1 cellular context compared by ENCODE assay signal in genomic region chr17:47883589-47884426, GRCh38.
TF ChIP-seq lines count a peak whose summit lies in the region.

No MANE protein-coding gene starts in this region.

TF ChIP-seq in HEK293, 187 proteins besides CTCF, POLR2A, EP300 and RAD21 (continued from another document):
- TF ChIP-seq ZNF513 (tag by site-specific recombination; IDR thresholded peaks at IDR 0.05) (no peak), ELK4 (IDR thresholded peaks at IDR 0.05; ENCODE audit: borderline replicate concordance, low read depth, low read length) (no peak), ZBTB21 (tag by site-specific recombination; IDR thresholded peaks at IDR 0.05) (no peak), ZNF501 (tag by site-specific recombination; IDR thresholded peaks at IDR 0.05) (no peak), ZEB2 (tag by site-specific recombination; IDR thresholded peaks at IDR 0.05) (0 out of 2 replicates have a peak, but pooled peaks have one; percentile 34), ZNF670 (tag by site-specific recombination; IDR thresholded peaks at IDR 0.05; ENCODE audit: low read depth) (no peak), ZNF146 (tag by site-specific recombination; IDR thresholded peaks at IDR 0.05) (no peak), YY1 (tag by site-specific recombination; IDR thresholded peaks at IDR 0.05) (0 out of 2 replicates have a peak, but pooled peaks have one; percentile 28), ZNF704 (tag by site-specific recombination; IDR thresholded peaks at IDR 0.05) (no peak), ZNF23 (tag by site-specific recombination; IDR thresholded peaks at IDR 0.05; ENCODE audit: borderline replicate concordance) (no peak), BCL6B (tag by site-specific recombination; IDR thresholded peaks at IDR 0.05) (no peak), AEBP2 (tag by site-specific recombination; IDR thresholded peaks at IDR 0.05; ENCODE audit: borderline replicate concordance) (no peak), ZNF26 (tag by site-specific recombination; IDR thresholded peaks at IDR 0.05) (no peak), ZNF148 (tag by site-specific recombination; IDR thresholded peaks at IDR 0.05; ENCODE audit: borderline replicate concordance) (no peak), ZNF768 (tag by site-specific recombination; IDR thresholded peaks at IDR 0.05) (no peak), ZBTB11 (tag by site-specific recombination; conservative IDR thresholded peaks at IDR 0.05; ENCODE audit: low read depth) (no peak), WT1 (tag by site-specific recombination; IDR thresholded peaks at IDR 0.05) (no peak), ZNF19 (tag by site-specific recombination; IDR thresholded peaks at IDR 0.05; ENCODE audit: low read depth) (no peak), SETDB1 (IDR thresholded peaks at IDR 0.05; ENCODE audit: insufficient read length, low read length) (no peak), ZNF433 (tag by site-specific recombination; IDR thresholded peaks at IDR 0.05; ENCODE audit: low read depth) (no peak), ZNF302 (tag by site-specific recombination; IDR thresholded peaks at IDR 0.05; ENCODE audit: low read depth) (no peak), SCRT1 (tag by site-specific recombination; IDR thresholded peaks at IDR 0.05; ENCODE audit: borderline replicate concordance) (no peak), ZNF791 (tag by site-specific recombination; IDR thresholded peaks at IDR 0.05) (no peak), TSHZ1 (tag by site-specific recombination; IDR thresholded peaks at IDR 0.05; ENCODE audit: borderline replicate concordance) (no peak), ZNF558 (tag by site-specific recombination; IDR thresholded peaks at IDR 0.05) (no peak), ZNF626 (tag by site-specific recombination; IDR thresholded peaks at IDR 0.05) (no peak), ZNF830 (tag by site-specific recombination; IDR thresholded peaks at IDR 0.05; ENCODE audit: low read depth) (no peak), ZNF221 (tag by site-specific recombination; IDR thresholded peaks at IDR 0.05; ENCODE audit: borderline replicate concordance) (no peak), ZNF140 (tag by site-specific recombination; IDR thresholded peaks at IDR 0.05) (no peak), ZNF184 (tag by site-specific recombination; IDR thresholded peaks at IDR 0.05) (no peak), ZNF416 (tag by site-specific recombination; IDR thresholded peaks at IDR 0.05) (no peak), ZNF169 (tag by site-specific recombination; IDR thresholded peaks at IDR 0.05) (no peak), GLI4 (tag by site-specific recombination; IDR thresholded peaks at IDR 0.05) (no peak), ZNF596 (tag by site-specific recombination; IDR thresholded peaks at IDR 0.05) (no peak), ZNF843 (tag by site-specific recombination; IDR thresholded peaks at IDR 0.05) (no peak), ZNF521 (tag by site-specific recombination; IDR thresholded peaks at IDR 0.05) (no peak)
